Comparison of ENCODE assay signal across 15 cellular contexts in the genomic region with DNA sequence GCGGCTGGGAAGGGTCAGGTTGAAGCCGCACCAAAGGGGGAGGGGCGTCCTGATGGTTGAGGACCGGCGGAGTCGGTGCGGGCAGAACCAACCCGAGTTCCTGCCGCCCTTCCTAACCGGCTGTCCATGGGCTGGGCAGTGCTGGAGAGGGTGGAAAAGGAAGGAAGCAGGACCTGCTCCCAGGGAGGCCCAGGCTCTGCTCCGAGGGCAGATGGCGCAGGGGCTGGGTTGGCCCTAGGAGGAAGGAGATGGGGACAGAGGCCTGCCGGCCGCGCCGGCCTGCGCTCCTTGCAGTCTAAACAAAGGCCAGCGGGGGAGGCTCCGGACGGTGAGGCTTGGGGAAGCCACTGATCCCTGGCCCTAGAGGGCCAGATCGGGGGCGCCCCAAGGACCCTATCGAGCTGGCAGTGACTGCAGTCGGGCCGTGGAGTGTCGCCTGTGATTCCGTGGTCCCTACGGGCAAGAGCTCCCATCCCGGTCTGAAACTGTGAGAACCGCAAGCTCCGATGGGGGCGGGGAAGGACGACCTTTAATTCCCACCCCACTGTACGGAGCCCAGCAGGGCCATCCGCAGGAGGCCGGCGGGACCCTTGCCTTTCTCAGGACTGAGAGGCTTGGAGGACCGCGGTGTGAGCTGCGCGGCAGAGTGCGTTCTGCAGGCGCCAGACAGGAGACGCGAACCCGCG. TPM values are rescaled to one million over a fixed set of nuclear protein-coding genes. Genes with fewer than 3 reads are reported as not detected.
DNase-seq lines count a peak whose midpoint lies in the region; ATAC-seq and TF ChIP-seq lines count a peak whose summit lies in the region.
"Had no signal": no experiment of that assay in that cellular context is flagged by ENCODE, and none has a peak within 500 bp of the region (broad histone marks: within the 10 kb centered on the region; RNA-seq: fewer than 3 reads in every experiment).

No MANE protein-coding gene starts in this region.

- H3K4me3 ChIP-seq in GM23338 (peak overlapping the region; percentile 69), transverse colon (no peak overlapping the region)

- in situ Hi-C loops in transverse colon (cut with MboI; ENCODE audit: low pct_ligation_motif_present in 1 of 4, low pct_unique_long_range_greater_than_20kb in 1 of 4, low sequenced_read_pairs in 3 of 4) = no loop called here

- no peaks in the 10 kb centered on the region for H3K79me2 ChIP-seq in GM23338 (replicated peaks; ENCODE audit: insufficient read depth)

- TF ChIP-seq EP300 in transverse colon (IDR thresholded peaks at IDR 0.05; ENCODE audit: low read depth) = no peak

- H3K27me3 ChIP-seq in GM23338 (ENCODE audit: insufficient read depth) (peaks cover 56% of the 10 kb centered on the region), transverse colon (peaks cover 95% of the 10 kb centered on the region)

- ATAC-seq in GM23338 (peak; percentile 8), Right ventricle myocardium inferior (no peak), sciatic nerve (no peak)

- H3K4me3 Mint-ChIP-seq in GM23338 (peak overlapping the region; percentile 65), nephron (peak overlapping the region; percentile 25 to 53 (median 35))

- no peaks in the 10 kb centered on the region for H3K9me2 ChIP-seq in GM23338 (ENCODE audit: insufficient read depth)

- H3K36me3 ChIP-seq in GM23338 (ENCODE audit: insufficient read depth) (no peaks in the 10 kb centered on the region), transverse colon (no peaks in the 10 kb centered on the region)

- H3F3A ChIP-seq in GM23338 (replicated peaks; ENCODE audit: low read depth) = peaks cover 3% of the 10 kb centered on the region; the same call in 1 of the 2 replicates

- H3K4me1 ChIP-seq in GM23338 (ENCODE audit: insufficient read depth) = peaks cover 36% of the 10 kb centered on the region
- peaks cover 0 to 33% (median 19%) of the 10 kb centered on the region in 4 donors for H3K4me1 ChIP-seq in transverse colon

- no peaks in the 10 kb centered on the region for H3K9me3 ChIP-seq in transverse colon

- DNase-seq in NCI-H82 (lab: John Stamatoyannopoulos, UW) (peak; percentile 34), NCI-H82 treated with DMSO at 0.1 percent for 48 hours (lab: John Stamatoyannopoulos, UW; ENCODE audit: unreplicated experiment) (no peak), GM23338 (ENCODE audit: low spot score) (peak; percentile 64), cerebellum (ENCODE audit: low spot score) (peak; percentile 77), Right ventricle myocardium inferior (ENCODE audit: missing footprints) (no peak), sciatic nerve (ENCODE audit: low spot score) (no peak), transverse colon (no peak)
- DNase-seq: central memory CD4-positive, alpha-beta T cell; GDM1; NCI-H2107; OCI-M1 had no signal

- no peak overlapping the region for H3K27ac Mint-ChIP-seq in GM23338
- no peak overlapping the region for H3K27ac Mint-ChIP-seq in nephron

- no peaks in the 10 kb centered on the region; the same call in 2 of the 3 replicates for H3K36me3 Mint-ChIP-seq in GM23338 (ENCODE audit: low read depth)
- no peaks in the 10 kb centered on the region for H3K36me3 Mint-ChIP-seq in nephron (ENCODE audit: low read depth)

- TF ChIP-seq CTCF in GM23338 (conservative IDR thresholded peaks at IDR 0.05; ENCODE audit: low read depth in 2 of 2) (no peak), nephron (IDR thresholded peaks at IDR 0.05; ENCODE audit: unreplicated experiment in 3 of 3) (no peak), transverse colon (IDR thresholded peaks at IDR 0.05) (no peak)

- H3K4me1 Mint-ChIP-seq in GM23338 (peaks cover 25% of the 10 kb centered on the region), nephron (peaks cover 5% of the 10 kb centered on the region)

- 17% methylated on average over 40 of the region's 47 CpGs; no CpG with 5 or more reads in 1 of the 2 donors for WGBS in transverse colon (ENCODE audit: low coverage in 1 of 2), 2 donors

- H3K27me3 Mint-ChIP-seq in GM23338 (ENCODE audit: insufficient read depth, low read depth, poor library complexity) = peaks cover 59% of the 10 kb centered on the region
- H3K27me3 Mint-ChIP-seq in nephron (ENCODE audit: low read depth) = peaks cover 83% of the 10 kb centered on the region

- peak overlapping the region; percentile 69; the same call in 1 of the 2 replicates for H2AFZ ChIP-seq in GM23338

- no peak for TF ChIP-seq POLR2A in transverse colon (IDR thresholded peaks at IDR 0.05)

- H3K27ac ChIP-seq in GM23338 (ENCODE audit: low read depth) = no peak overlapping the region
- no peak overlapping the region for H3K27ac ChIP-seq in transverse colon
- H3K27ac ChIP-seq: KMS-11 had no signal

- H4K20me1 ChIP-seq in GM23338 (replicated peaks; ENCODE audit: insufficient read depth) = no peaks in the 10 kb centered on the region

- intact Hi-C loops in Right ventricle myocardium inferior (cut with DNase I) = no loop called here
- intact Hi-C loops in sciatic nerve (cut with DNase I) = no loop called here
- intact Hi-C loops in transverse colon (cut with DNase I; ENCODE audit: low total_unique reads) = loop anchor here (5.0 kb wide), 1 partner anchor 119 kb away; no protein-coding TSS in a partner anchor

- H3K9me3 Mint-ChIP-seq in GM23338 (no peaks in the 10 kb centered on the region), nephron (no peaks in the 10 kb centered on the region)

- H3K4me2 ChIP-seq in GM23338 = peak overlapping the region; percentile 89
- H3K4me2 ChIP-seq: KMS-11 had no signal

TF ChIP-seq in GM23338, 12 proteins besides CTCF, POLR2A, EP300 and RAD21:
- TF ChIP-seq POLR2AphosphoS5 (IDR thresholded peaks at IDR 0.05; ENCODE audit: low read depth) = no peak
- TF ChIP-seq STAT1 (IDR thresholded peaks at IDR 0.05; ENCODE audit: unreplicated experiment) = no peak
- peak; percentile 70 for TF ChIP-seq EZH2 (IDR thresholded peaks at IDR 0.05; ENCODE audit: low read depth, unreplicated experiment)
- TF ChIP-seq, protein P1, sequence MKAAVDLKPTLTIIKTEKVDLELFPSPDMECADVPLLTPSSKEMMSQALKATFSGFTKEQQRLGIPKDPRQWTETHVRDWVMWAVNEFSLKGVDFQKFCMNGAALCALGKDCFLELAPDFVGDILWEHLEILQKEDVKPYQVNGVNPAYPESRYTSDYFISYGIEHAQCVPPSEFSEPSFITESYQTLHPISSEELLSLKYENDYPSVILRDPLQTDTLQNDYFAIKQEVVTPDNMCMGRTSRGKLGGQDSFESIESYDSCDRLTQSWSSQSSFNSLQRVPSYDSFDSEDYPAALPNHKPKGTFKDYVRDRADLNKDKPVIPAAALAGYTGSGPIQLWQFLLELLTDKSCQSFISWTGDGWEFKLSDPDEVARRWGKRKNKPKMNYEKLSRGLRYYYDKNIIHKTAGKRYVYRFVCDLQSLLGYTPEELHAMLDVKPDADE (IDR thresholded peaks at IDR 0.05) = no peak

RNA-seq across cellular contexts. Expression of a gene that starts 39.3 kb away (rescaled TPM):
- 64.3 and 64.5 TPM in 2 replicates for total RNA-seq in GM23338 (2014; rRNA removed; shearing (Covaris generic))
- polyA plus RNA-seq in GM23338 (2016; fragmentation: Nextera tagmentation; extraction: Ambion mirVana) = 30.9 and 34.9 TPM in 2 replicates
- total RNA-seq in cerebellum (18.8 TPM), Right ventricle myocardium inferior (22.9 TPM), sciatic nerve (32.1 TPM), transverse colon (10 to 100 TPM; 29.4 to 35.2 (median 32.9) TPM)

RNA-seq across cellular contexts. Expression of a gene that starts 59.1 kb away (rescaled TPM):
- total RNA-seq in GM23338 (2014; rRNA removed; shearing (Covaris generic)) = 0.24 TPM in 1 of 2 replicates, not detected in the other
- polyA plus RNA-seq in GM23338 (2016; fragmentation: Nextera tagmentation; extraction: Ambion mirVana) = 0.16 TPM in 1 of 2 replicates, not detected in the other
- total RNA-seq in cerebellum (not detected), Right ventricle myocardium inferior (not detected), sciatic nerve (26.0 TPM), transverse colon (10 to 100 TPM in 1 of 4 donors, 1 to 10 TPM in 1, not detected in 2; 1.6 to 12.7 TPM)
- total RNA-seq: fibroblast of lung had no signal
- polyA plus RNA-seq: AG04450, fibroblast of lung had no signal

Comparison
In these comparisons a context has a peak if more than half of its experiments do, and no peak if none do; other contexts are left out.
1. DNase-seq: peak in NCI-H82 (single experiment), GM23338 (single experiment) and cerebellum (single experiment); none in NCI-H82 treated with DMSO at 0.1 percent for 48 hours (single experiment), Right ventricle myocardium inferior (single experiment), sciatic nerve (single experiment) and transverse colon (single experiment).